Comparison of ENCODE assay signal across 8 cellular contexts in the genomic region with DNA sequence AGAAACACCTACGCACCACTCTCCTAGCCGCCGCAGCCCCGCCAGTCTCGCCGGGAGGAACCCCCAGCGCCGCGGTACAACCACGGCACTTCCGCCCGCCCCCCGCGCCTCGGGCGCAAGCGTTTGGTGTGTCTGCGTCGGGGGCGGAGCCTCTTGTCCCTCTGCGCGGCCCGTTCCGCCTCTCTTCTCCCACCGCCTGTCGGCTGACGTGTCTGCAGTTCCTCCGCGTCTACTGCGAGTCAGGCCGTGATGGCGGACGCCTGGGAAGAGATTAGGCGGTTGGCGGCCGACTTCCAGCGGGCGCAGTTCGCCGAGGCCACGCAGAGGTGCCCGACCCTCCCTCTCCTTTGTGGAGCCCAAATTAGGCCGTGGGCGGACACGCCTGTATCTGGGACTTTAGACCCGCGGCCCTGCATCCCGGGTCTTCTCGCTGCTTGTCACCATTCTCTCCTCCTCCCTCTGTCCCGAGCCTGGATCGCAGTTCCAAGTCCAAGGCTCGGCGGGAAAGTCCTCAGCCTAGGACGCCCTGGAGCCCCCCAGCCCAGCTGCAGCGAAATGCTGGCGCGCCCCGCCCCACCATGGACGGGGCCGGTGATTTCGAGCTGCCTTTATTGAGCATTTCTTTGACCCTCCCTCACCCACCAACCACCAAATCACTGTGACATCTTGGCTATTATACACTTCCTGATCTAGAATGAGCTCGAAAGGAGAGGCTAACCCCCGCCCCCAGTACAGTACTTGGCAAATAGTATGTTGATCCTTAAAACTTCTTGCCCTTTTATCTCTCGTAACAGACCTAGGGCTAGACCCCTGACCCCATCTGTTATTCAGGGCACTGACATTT. TPM values are rescaled to one million over a fixed set of nuclear protein-coding genes. Genes with fewer than 3 reads are reported as not detected.
DNase-seq lines count a peak whose midpoint lies in the region; ATAC-seq and TF ChIP-seq lines count a peak whose summit lies in the region.

A gene (plus strand): TSS at position 182 of the 844 bp plus-strand sequence. CDS start 68 bp downstream, at position 250.

- H3K27me3 ChIP-seq in H7 (ENCODE audit: control insufficient read depth, insufficient read depth, low read length): no peaks in the 10 kb centered on the region

- H3K36me3 ChIP-seq in H7 (replicated peaks; ENCODE audit: control insufficient read depth, insufficient read depth, low read length): no peaks in the 10 kb centered on the region; the same call in none of the 2 replicates

- no peaks in the 10 kb centered on the region for H3K9me3 Mint-ChIP-seq in nephron progenitor cell
- no peaks in the 10 kb centered on the region for H3K9me3 Mint-ChIP-seq in stimulated activated naive CD8-positive, alpha-beta T cell treated with anti-CD3 and anti-CD28 coated beads, Interleukin-15, amount 100 ng/mL, for 72 hours

- peak within 1 kb of the TSS; percentile 90 for H3K4me3 ChIP-seq in H7 (ENCODE audit: insufficient read depth, low read depth, low read length)

- ATAC-seq in stimulated activated naive CD8-positive, alpha-beta T cell treated with anti-CD3 and anti-CD28 coated beads, Interleukin-15, amount 100 ng/mL, for 72 hours: peak; percentile 95

- peak; percentile 95 for DNase-seq in ELF-1 (ENCODE audit: low read depth, low spot score)
- peak; percentile 83 for DNase-seq in H7
- peak; percentile 87 for DNase-seq in M059J (ENCODE audit: low read depth)
- peak; percentile 84 to 93 for DNase-seq in SHP77 (lab: John Stamatoyannopoulos, UW)
- peak; percentile 98 for DNase-seq in activated effector memory CD4-positive, alpha-beta T cell treated with anti-CD3 and anti-CD28 coated beads, Interleukin-2, amount 50 U/mL, for 16 hours
- DNase-seq in fibroblast of the conjunctiva (ENCODE audit: low read depth): peak; percentile 81
- DNase-seq in nephron progenitor cell: peak; percentile 93
- DNase-seq in stimulated activated naive CD8-positive, alpha-beta T cell treated with anti-CD3 and anti-CD28 coated beads, Interleukin-15, amount 100 ng/mL, for 72 hours: peak; percentile 90 to 93

- TF ChIP-seq CTCF in nephron progenitor cell (IDR thresholded peaks at IDR 0.05): no peak

- no peaks in the 10 kb centered on the region for H3K27me3 Mint-ChIP-seq in nephron progenitor cell (ENCODE audit: low read depth, poor library complexity)
- no peaks in the 10 kb centered on the region for H3K27me3 Mint-ChIP-seq in stimulated activated naive CD8-positive, alpha-beta T cell treated with anti-CD3 and anti-CD28 coated beads, Interleukin-15, amount 100 ng/mL, for 72 hours

- H3K27ac Mint-ChIP-seq in nephron progenitor cell: peak within 1 kb of the TSS; percentile 100
- peak within 1 kb of the TSS; percentile 99 to 100 for H3K27ac Mint-ChIP-seq in stimulated activated naive CD8-positive, alpha-beta T cell treated with anti-CD3 and anti-CD28 coated beads, Interleukin-15, amount 100 ng/mL, for 72 hours

- peak within 1 kb of the TSS; percentile 100 for H3K4me3 Mint-ChIP-seq in nephron progenitor cell
- peak within 1 kb of the TSS; percentile 94 to 100 for H3K4me3 Mint-ChIP-seq in stimulated activated naive CD8-positive, alpha-beta T cell treated with anti-CD3 and anti-CD28 coated beads, Interleukin-15, amount 100 ng/mL, for 72 hours

- peaks cover 29% of the 10 kb centered on the region for H3K4me1 Mint-ChIP-seq in nephron progenitor cell
- peaks cover 15% of the 10 kb centered on the region for H3K4me1 Mint-ChIP-seq in stimulated activated naive CD8-positive, alpha-beta T cell treated with anti-CD3 and anti-CD28 coated beads, Interleukin-15, amount 100 ng/mL, for 72 hours

- H3K36me3 Mint-ChIP-seq in nephron progenitor cell (ENCODE audit: low read depth): peaks cover 19% of the 10 kb centered on the region

RNA-seq across cellular contexts. Expression of the gene that starts here (rescaled TPM):
- 14.9 and 26.0 TPM in 2 replicates for total RNA-seq in H7 (2014; rRNA removed; shearing (Covaris generic))
- 11.3 and 12.6 TPM in 2 replicates for total RNA-seq in M059J (2014; rRNA removed; shearing (Covaris generic))

Comparison
In these comparisons a context has a peak if more than half of its experiments do, and no peak if none do; other contexts are left out.
1. Peak in every context shown above with its lines: DNase-seq, ATAC-seq and H3K4me3 ChIP-seq.